Comparison of ENCODE assay signal across 8 cellular contexts in genomic region chr20:62926229-62927127, GRCh38. TPM values are rescaled to one million over a fixed set of nuclear protein-coding genes. Genes with fewer than 3 reads are reported as not detected.
DNase-seq lines count a peak whose midpoint lies in the region; ATAC-seq and TF ChIP-seq lines count a peak whose summit lies in the region.

Gene DIDO1, minus strand, starts transcription at chr20:62926505.

- peaks cover 25 to 29% of the 10 kb centered on the region in 2 donors for H3K4me1 ChIP-seq in lung (ENCODE audit: control insufficient read depth in 2 of 2, insufficient read depth in 2 of 2, low read length in 2 of 2)

- TF ChIP-seq CTCF in C4-2B (conservative IDR thresholded peaks at IDR 0.05) (peak; percentile 82), lung (IDR thresholded peaks at IDR 0.05; ENCODE audit: control extremely low read depth, extremely low read depth) (peak; percentile 58)

- H3K4me3 ChIP-seq in lung, result peak within 1 kb of the TSS; percentile 100

- peaks cover 0 to 1% of the 10 kb centered on the region in 2 donors for H3K9me3 ChIP-seq in lung (ENCODE audit: control insufficient read depth in 2 of 2, insufficient read depth in 1 of 2, low read length in 1 of 2)

- no peaks in the 10 kb centered on the region for H3K27me3 ChIP-seq in lung (ENCODE audit: control insufficient read depth, insufficient read depth)

- peak; percentile 72 for ATAC-seq in GM19351 (IDR thresholded peaks at IDR 0.05; ENCODE audit: unreplicated experiment)
- ATAC-seq in HG03520 (IDR thresholded peaks at IDR 0.05; ENCODE audit: unreplicated experiment), result peak; percentile 60
- peak; percentile 85 for ATAC-seq in lung (ENCODE audit: insufficient read depth, low FRiP score)

- H3K36me3 ChIP-seq in lung (ENCODE audit: control insufficient read depth in 2 of 2, insufficient read depth in 2 of 2, low read length in 2 of 2), result no peaks in the 10 kb centered on the region

- H3K27ac ChIP-seq in C4-2B (peak within 1 kb of the TSS; percentile 97), lung (ENCODE audit: low read depth in 1 of 2, low read length in 1 of 2) (peak within 1 kb of the TSS; percentile 99 to 100)

- DNase-seq in NCI-H748 treated with DMSO at 0.1 percent for 48 hours (lab: John Stamatoyannopoulos, UW) (peak; percentile 78), ecto neural progenitor cell (ENCODE audit: low spot score) (peak; percentile 93), lung (ENCODE audit: low spot score) (peak; percentile 87)
- peak; percentile 87 to 88 for DNase-seq in activated CD4-positive, alpha-beta T cell treated with anti-CD3 and anti-CD28 coated beads, Interleukin-2, amount 50 U/mL, for 48 hours
- peak; percentile 79 to 81 (median 81) for DNase-seq in stimulated activated CD4-positive, alpha-beta T cell treated with anti-CD3 and anti-CD28 coated beads, TNF-alpha, amount 100 ng/mL, for 4 hours (ENCODE audit: low read depth in 3 of 3)

- WGBS in lung, 2 donors, result 2% methylated on average over 66 to 92 of the region's 92 CpGs

RNA-seq across cellular contexts. Expression of gene DIDO1, which starts in this region (rescaled TPM):
- total RNA-seq in lung, result 10 to 100 TPM; 50.4 to 71.2 TPM
- 10 to 100 TPM; 19.6 to 21.2 TPM for polyA plus RNA-seq in lung

Comparison
In these comparisons a context has a peak if more than half of its experiments do, and no peak if none do; other contexts are left out.
1. Peak in every context shown above with its lines: DNase-seq, ATAC-seq, H3K4me3 ChIP-seq and H3K27ac ChIP-seq.